In the genomic region with DNA sequence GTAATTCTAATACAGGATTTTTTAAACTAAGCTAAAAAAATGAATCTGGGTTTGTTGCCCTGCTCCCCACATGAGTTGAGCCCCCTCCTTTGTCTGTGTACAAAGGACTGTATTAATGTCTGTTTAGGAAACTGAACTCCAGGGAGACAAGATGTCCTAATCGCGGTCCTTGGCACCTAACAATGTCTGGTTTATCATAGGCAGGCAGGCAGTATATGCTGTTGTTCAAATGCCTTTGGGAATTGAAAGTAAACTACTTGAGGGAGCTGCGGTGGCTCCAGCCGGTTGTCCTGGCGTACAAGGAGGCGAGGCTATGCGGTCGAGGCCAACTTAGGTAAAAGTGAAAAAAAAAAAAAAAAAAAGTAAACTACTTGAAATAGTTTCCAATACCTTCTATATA, we compare ENCODE assay signal across 14 cellular contexts.
"Had no signal": no experiment of that assay in that cellular context is flagged by ENCODE, and none has a peak within 500 bp of the region (broad histone marks: within the 10 kb centered on the region; RNA-seq: fewer than 3 reads in every experiment).

No MANE protein-coding gene starts in this region.

- H3K4me1 ChIP-seq: pancreas had no signal

- H3K9me3 ChIP-seq: adrenal gland, gastroesophageal sphincter, left lung, pancreas, transverse colon had no signal

- H3K4me3 ChIP-seq: adrenal gland, coronary artery, gastroesophageal sphincter, left lung, pancreas, transverse colon had no signal

- ATAC-seq: activated CD4-positive, alpha-beta T cell treated with anti-CD3 and anti-CD28 coated beads for 36 hours; gastroesophageal sphincter; left lung; naive thymus-derived CD8-positive, alpha-beta T cell; pancreas; stimulated activated effector memory CD8-positive, alpha-beta T cell treated with anti-CD3 and anti-CD28 coated beads, Interleukin-12 subunit alpha, Interleukin-12 subunit beta, amount 100 ng/mL, for 72 hours; T-helper 17 cell had no signal

- H3K27me3 ChIP-seq: adrenal gland, gastroesophageal sphincter, left lung, pancreas, transverse colon had no signal

- DNase-seq: activated CD4-positive, alpha-beta memory T cell treated with anti-CD3 and anti-CD28 coated beads, Interleukin-2, amount 10 ng/mL, durations not matched to agents 7 days and 5 days; activated CD4-positive, alpha-beta T cell treated with anti-CD3 and anti-CD28 coated beads for 36 hours; activated T-cell treated with anti-CD3 and anti-CD28 coated beads, Interleukin-2, amount 50 U/mL, for 24 hours; adrenal gland; central memory CD4-positive, alpha-beta T cell; effector CD4-positive, alpha-beta T cell; left lung; naive thymus-derived CD8-positive, alpha-beta T cell; pancreas; T-helper 17 cell; transverse colon had no signal

- H3K36me3 ChIP-seq: adrenal gland, pancreas, transverse colon had no signal

- H3K27ac ChIP-seq: adrenal gland, coronary artery, left lung, pancreas, transverse colon had no signal
